ENCODE assay signal across 2 cellular contexts in the genomic region with DNA sequence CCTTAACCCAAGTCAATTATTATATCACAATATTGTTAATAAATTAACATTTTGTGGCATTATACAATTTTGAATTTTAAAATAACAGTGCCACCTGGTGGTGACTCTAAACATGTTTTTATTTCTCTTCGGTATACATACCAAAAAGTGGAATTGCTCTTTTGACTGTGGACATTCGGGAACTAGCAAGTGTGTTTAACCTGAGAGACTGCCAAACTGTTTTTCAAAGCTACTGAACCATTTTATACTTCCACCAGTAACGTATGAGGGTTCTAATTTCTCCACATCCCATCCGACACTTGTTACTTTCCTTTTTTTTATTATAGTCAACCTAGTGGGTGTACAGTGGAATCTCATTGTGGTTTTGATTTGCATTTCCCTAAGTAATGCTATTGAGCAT.
TF ChIP-seq lines count a peak whose summit lies in the region.

No MANE protein-coding gene starts in this region.

TF ChIP-seq in HEK293, 187 proteins besides CTCF, POLR2A, EP300 and RAD21:
- TF ChIP-seq, protein P1, sequence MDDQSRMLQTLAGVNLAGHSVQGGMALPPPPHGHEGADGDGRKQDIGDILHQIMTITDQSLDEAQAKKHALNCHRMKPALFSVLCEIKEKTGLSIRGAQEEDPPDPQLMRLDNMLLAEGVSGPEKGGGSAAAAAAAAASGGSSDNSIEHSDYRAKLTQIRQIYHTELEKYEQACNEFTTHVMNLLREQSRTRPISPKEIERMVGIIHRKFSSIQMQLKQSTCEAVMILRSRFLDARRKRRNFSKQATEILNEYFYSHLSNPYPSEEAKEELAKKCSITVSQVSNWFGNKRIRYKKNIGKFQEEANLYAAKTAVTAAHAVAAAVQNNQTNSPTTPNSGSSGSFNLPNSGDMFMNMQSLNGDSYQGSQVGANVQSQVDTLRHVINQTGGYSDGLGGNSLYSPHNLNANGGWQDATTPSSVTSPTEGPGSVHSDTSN (CRISPR knock-in tag; IDR thresholded peaks at IDR 0.05), result no peak
- TF ChIP-seq ZNF214 (tag by site-specific recombination; IDR thresholded peaks at IDR 0.05; ENCODE audit: borderline replicate concordance) (no peak), TRIM28 (IDR thresholded peaks at IDR 0.05; ENCODE audit: borderline replicate concordance, low read length) (no peak), ZNF391 (tag by site-specific recombination; IDR thresholded peaks at IDR 0.05; ENCODE audit: borderline replicate concordance, low read depth) (no peak), ZNF433 (tag by site-specific recombination; IDR thresholded peaks at IDR 0.05; ENCODE audit: low read depth) (no peak), ZNF157 (tag by site-specific recombination; IDR thresholded peaks at IDR 0.05) (no peak), ZNF133 (tag by site-specific recombination; IDR thresholded peaks at IDR 0.05) (no peak), ZNF670 (tag by site-specific recombination; IDR thresholded peaks at IDR 0.05; ENCODE audit: low read depth) (no peak), ZNF558 (tag by site-specific recombination; IDR thresholded peaks at IDR 0.05) (no peak), ZNF654 (tag by site-specific recombination; IDR thresholded peaks at IDR 0.05; ENCODE audit: low read depth) (peak; percentile 56), ZNF561 (tag by site-specific recombination; IDR thresholded peaks at IDR 0.05; ENCODE audit: borderline replicate concordance) (no peak), FEZF1 (tag by site-specific recombination; IDR thresholded peaks at IDR 0.05) (peak; percentile 52; the same call in 1 of the 2 replicates)

TF ChIP-seq in endothelial cell of umbilical vein, 7 proteins besides CTCF, POLR2A, EP300 and RAD21:
- no peak for TF ChIP-seq MYC (IDR thresholded peaks at IDR 0.05; ENCODE audit: low read depth, low read length)
- no peak for TF ChIP-seq MAX (IDR thresholded peaks at IDR 0.05; ENCODE audit: insufficient read depth, insufficient read length)
- no peak for TF ChIP-seq POLR2AphosphoS5 (IDR thresholded peaks at IDR 0.05; ENCODE audit: insufficient read depth, low read depth, low read length)
- TF ChIP-seq EZH2 (IDR thresholded peaks at IDR 0.05; ENCODE audit: borderline replicate concordance, low read depth, low read length, severe bottlenecking), result no peak
- no peak for TF ChIP-seq JUN (IDR thresholded peaks at IDR 0.05; ENCODE audit: borderline replicate concordance, insufficient read depth, insufficient read length, low read depth)
- no peak for TF ChIP-seq FOS (IDR thresholded peaks at IDR 0.05; ENCODE audit: borderline replicate concordance, insufficient read depth, low read length)
- TF ChIP-seq GATA2 (IDR thresholded peaks at IDR 0.05; ENCODE audit: insufficient read depth, insufficient read length, low read depth, low read length), result no peak
TF ChIP-seq in endothelial cell of umbilical vein: peak in this region for 0.
